In genomic region chr19:57838622-57839191, GRCh38 we compare ENCODE assay signal across 7 cellular contexts. TPM values are rescaled to one million over a fixed set of nuclear protein-coding genes. Genes with fewer than 3 reads are reported as not detected.
DNase-seq lines count a peak whose midpoint lies in the region; ATAC-seq, FAIRE-seq and TF ChIP-seq lines count a peak whose summit lies in the region.
"Not testable (repeated sequence)": the region's sequence is repeated elsewhere in the genome, so short reads cannot be mapped to it uniquely, and the experiment has no call there.

No MANE protein-coding gene starts in this region.

- intact Hi-C loops in CD4-positive, alpha-beta memory T cell (cut with micrococcal nuclease); activated T-helper 2 cell treated with anti-CD3 and anti-CD28 coated beads, Interferon-gamma antibody, Interleukin-2, Interleukin-4, amounts not matched to agents 10 μg/mL and 5 μg/mL and 100 μg/mL, durations not matched to agents 14 hours and 24 hours and 36 hours (cut with micrococcal nuclease): not testable (repeated sequence)

- not testable (repeated sequence) for H3K4me3 Mint-ChIP-seq in CD4-positive, alpha-beta memory T cell; T-helper 2 cell treated with Interferon-gamma antibody and Interleukin-4, amounts not matched to agents 5 μg/mL and 100 μg/mL, for 36 hours; activated CD8-positive, alpha-beta T cell treated with anti-CD3 and anti-CD28 coated beads, Interleukin-2, amount 10 ng/mL, durations not matched to agents 7 days and 5 days; activated T-helper 2 cell treated with anti-CD3 and anti-CD28 coated beads, Interferon-gamma antibody, Interleukin-2, Interleukin-4, amounts not matched to agents 10 μg/mL and 5 μg/mL and 100 μg/mL, durations not matched to agents 14 hours and 24 hours and 36 hours (ENCODE audit: low read depth); astrocyte (ENCODE audit: unreplicated experiment); progenitor cell of endocrine pancreas (ENCODE audit: low read depth)
- H3K4me3 Mint-ChIP-seq in endothelial cell (ENCODE audit: unreplicated experiment) = peak overlapping the region; percentile 42

- not testable (repeated sequence) for FAIRE-seq in astrocyte (lab: Jason Lieb, UNC)

- not testable (repeated sequence) for H3K4me3 ChIP-seq in CD4-positive, alpha-beta memory T cell (ENCODE audit: low read length in 2 of 2); astrocyte (ENCODE audit: insufficient read depth, low read depth, low read length)

- CTCF ChIA-PET in CD4-positive, alpha-beta memory T cell (lab: Charles Lee; ENCODE audit: partially characterized antibody); activated CD8-positive, alpha-beta T cell treated with anti-CD3 and anti-CD28 coated beads, Interleukin-2, amount 10 ng/mL, durations not matched to agents 7 days and 5 days (lab: Charles Lee): not testable (repeated sequence)

- not testable (repeated sequence) for H3K27me3 Mint-ChIP-seq in CD4-positive, alpha-beta memory T cell; T-helper 2 cell treated with Interferon-gamma antibody and Interleukin-4, amounts not matched to agents 5 μg/mL and 100 μg/mL, for 36 hours (ENCODE audit: low read depth); activated CD8-positive, alpha-beta T cell treated with anti-CD3 and anti-CD28 coated beads, Interleukin-2, amount 10 ng/mL, durations not matched to agents 7 days and 5 days (ENCODE audit: low read depth); activated T-helper 2 cell treated with anti-CD3 and anti-CD28 coated beads, Interferon-gamma antibody, Interleukin-2, Interleukin-4, amounts not matched to agents 10 μg/mL and 5 μg/mL and 100 μg/mL, durations not matched to agents 14 hours and 24 hours and 36 hours (ENCODE audit: low read depth); astrocyte (ENCODE audit: low read depth, unreplicated experiment); endothelial cell (ENCODE audit: unreplicated experiment); progenitor cell of endocrine pancreas

- H3K9ac ChIP-seq in astrocyte (ENCODE audit: low read length) = not testable (repeated sequence)

- H3K9me3 Mint-ChIP-seq in CD4-positive, alpha-beta memory T cell; T-helper 2 cell treated with Interferon-gamma antibody and Interleukin-4, amounts not matched to agents 5 μg/mL and 100 μg/mL, for 36 hours; activated CD8-positive, alpha-beta T cell treated with anti-CD3 and anti-CD28 coated beads, Interleukin-2, amount 10 ng/mL, durations not matched to agents 7 days and 5 days (ENCODE audit: insufficient read depth); activated T-helper 2 cell treated with anti-CD3 and anti-CD28 coated beads, Interferon-gamma antibody, Interleukin-2, Interleukin-4, amounts not matched to agents 10 μg/mL and 5 μg/mL and 100 μg/mL, durations not matched to agents 14 hours and 24 hours and 36 hours; astrocyte (ENCODE audit: unreplicated experiment); endothelial cell (ENCODE audit: unreplicated experiment); progenitor cell of endocrine pancreas (ENCODE audit: low read depth): not testable (repeated sequence)

- not testable (repeated sequence) for H3K27ac ChIP-seq in CD4-positive, alpha-beta memory T cell (ENCODE audit: low read depth, low read length); astrocyte (ENCODE audit: low read depth, low read length)

- H3K4me1 ChIP-seq in CD4-positive, alpha-beta memory T cell (ENCODE audit: insufficient read depth, low read length); astrocyte (ENCODE audit: insufficient read depth, low read length): not testable (repeated sequence)

- H3K79me2 ChIP-seq in astrocyte (ENCODE audit: insufficient read depth, low read length) = peaks cover 68% of the 10 kb centered on the region

- not testable (repeated sequence) for H3K27me3 ChIP-seq in CD4-positive, alpha-beta memory T cell (ENCODE audit: insufficient read depth, low read length); astrocyte (ENCODE audit: insufficient read depth, low read length)

- not testable (repeated sequence) for H3K4me2 ChIP-seq in astrocyte (ENCODE audit: low read length)

- not testable (repeated sequence) for H2AFZ ChIP-seq in astrocyte (ENCODE audit: low read depth, low read length)

- peak overlapping the region in 4 of 7 donors; percentile 15 to 77 (median 24) for H3K27ac Mint-ChIP-seq in CD4-positive, alpha-beta memory T cell
- H3K27ac Mint-ChIP-seq in T-helper 2 cell treated with Interferon-gamma antibody and Interleukin-4, amounts not matched to agents 5 μg/mL and 100 μg/mL, for 36 hours = peak overlapping the region; percentile 69
- peak overlapping the region; percentile 23 for H3K27ac Mint-ChIP-seq in activated CD8-positive, alpha-beta T cell treated with anti-CD3 and anti-CD28 coated beads, Interleukin-2, amount 10 ng/mL, durations not matched to agents 7 days and 5 days
- peak overlapping the region; percentile 67 for H3K27ac Mint-ChIP-seq in activated T-helper 2 cell treated with anti-CD3 and anti-CD28 coated beads, Interferon-gamma antibody, Interleukin-2, Interleukin-4, amounts not matched to agents 10 μg/mL and 5 μg/mL and 100 μg/mL, durations not matched to agents 14 hours and 24 hours and 36 hours
- H3K27ac Mint-ChIP-seq in astrocyte (ENCODE audit: unreplicated experiment) (peak overlapping the region; percentile 58), endothelial cell (ENCODE audit: unreplicated experiment) (peak overlapping the region; percentile 37), progenitor cell of endocrine pancreas (peak overlapping the region; percentile 25)

- peaks cover 20 to 48% of the 10 kb centered on the region in 2 donors for H3K36me3 Mint-ChIP-seq in CD4-positive, alpha-beta memory T cell
- H3K36me3 Mint-ChIP-seq in T-helper 2 cell treated with Interferon-gamma antibody and Interleukin-4, amounts not matched to agents 5 μg/mL and 100 μg/mL, for 36 hours (ENCODE audit: low read depth) = peaks cover 48% of the 10 kb centered on the region
- peaks cover 50% of the 10 kb centered on the region for H3K36me3 Mint-ChIP-seq in activated CD8-positive, alpha-beta T cell treated with anti-CD3 and anti-CD28 coated beads, Interleukin-2, amount 10 ng/mL, durations not matched to agents 7 days and 5 days (ENCODE audit: low read depth)
- peaks cover 58% of the 10 kb centered on the region for H3K36me3 Mint-ChIP-seq in activated T-helper 2 cell treated with anti-CD3 and anti-CD28 coated beads, Interferon-gamma antibody, Interleukin-2, Interleukin-4, amounts not matched to agents 10 μg/mL and 5 μg/mL and 100 μg/mL, durations not matched to agents 14 hours and 24 hours and 36 hours (ENCODE audit: low read depth)
- H3K36me3 Mint-ChIP-seq in astrocyte (ENCODE audit: low read depth, unreplicated experiment) (peaks cover 24% of the 10 kb centered on the region), endothelial cell (ENCODE audit: low read depth, unreplicated experiment) (peaks cover 33% of the 10 kb centered on the region), progenitor cell of endocrine pancreas (ENCODE audit: insufficient read depth) (peaks cover 12% of the 10 kb centered on the region)

- peaks cover 44% of the 10 kb centered on the region for H4K20me1 ChIP-seq in astrocyte (ENCODE audit: insufficient read depth, low read length)

- POLR2A ChIA-PET in CD4-positive, alpha-beta memory T cell (lab: Charles Lee; ENCODE audit: partially characterized antibody); activated CD8-positive, alpha-beta T cell treated with anti-CD3 and anti-CD28 coated beads, Interleukin-2, amount 10 ng/mL, durations not matched to agents 7 days and 5 days (lab: Charles Lee): not testable (repeated sequence)

- H3K9me3 ChIP-seq in CD4-positive, alpha-beta memory T cell (ENCODE audit: control insufficient read depth in 1 of 2, low read length in 2 of 2); astrocyte (ENCODE audit: insufficient read depth, low read depth, low read length): not testable (repeated sequence)

- not testable (repeated sequence) for H3K36me3 ChIP-seq in CD4-positive, alpha-beta memory T cell (ENCODE audit: insufficient read depth, low read length)
- H3K36me3 ChIP-seq in astrocyte (ENCODE audit: insufficient read depth, low read length) = peaks cover 25% of the 10 kb centered on the region

- not testable (repeated sequence) for DNase-seq in CD4-positive, alpha-beta memory T cell; T-helper 2 cell treated with Interferon-gamma antibody and Interleukin-4, amounts not matched to agents 5 μg/mL and 100 μg/mL, for 36 hours (ENCODE audit: low spot score); activated CD8-positive, alpha-beta T cell treated with anti-CD3 and anti-CD28 coated beads, Interleukin-2, amount 10 ng/mL, durations not matched to agents 7 days and 5 days; activated T-helper 2 cell treated with anti-CD3 and anti-CD28 coated beads, Interferon-gamma antibody, Interleukin-2, Interleukin-4, amounts not matched to agents 10 μg/mL and 5 μg/mL and 100 μg/mL, durations not matched to agents 14 hours and 24 hours and 36 hours (ENCODE audit: low spot score); astrocyte (ENCODE audit: low read depth); endothelial cell (ENCODE audit: low spot score); progenitor cell of endocrine pancreas (ENCODE audit: low spot score, unreplicated experiment)

- peaks cover 4 to 15% (median 8%) of the 10 kb centered on the region in 4 donors for H3K4me1 Mint-ChIP-seq in CD4-positive, alpha-beta memory T cell
- H3K4me1 Mint-ChIP-seq in T-helper 2 cell treated with Interferon-gamma antibody and Interleukin-4, amounts not matched to agents 5 μg/mL and 100 μg/mL, for 36 hours (ENCODE audit: low read depth); activated T-helper 2 cell treated with anti-CD3 and anti-CD28 coated beads, Interferon-gamma antibody, Interleukin-2, Interleukin-4, amounts not matched to agents 10 μg/mL and 5 μg/mL and 100 μg/mL, durations not matched to agents 14 hours and 24 hours and 36 hours (ENCODE audit: low read depth); endothelial cell (ENCODE audit: unreplicated experiment); progenitor cell of endocrine pancreas (ENCODE audit: low read depth): not testable (repeated sequence)
- peaks cover 18% of the 10 kb centered on the region for H3K4me1 Mint-ChIP-seq in activated CD8-positive, alpha-beta T cell treated with anti-CD3 and anti-CD28 coated beads, Interleukin-2, amount 10 ng/mL, durations not matched to agents 7 days and 5 days (ENCODE audit: low read depth)
- peaks cover 24% of the 10 kb centered on the region for H3K4me1 Mint-ChIP-seq in astrocyte (ENCODE audit: low read depth, unreplicated experiment)

- not testable (repeated sequence) for TF ChIP-seq CTCF in astrocyte (IDR thresholded peaks at IDR 0.05; ENCODE audit: insufficient read depth, low read depth, low read length); endothelial cell (IDR thresholded peaks at IDR 0.05; ENCODE audit: unreplicated experiment); progenitor cell of endocrine pancreas (IDR thresholded peaks at IDR 0.05; ENCODE audit: unreplicated experiment)

- not testable (repeated sequence) for ATAC-seq in activated CD8-positive, alpha-beta T cell treated with anti-CD3 and anti-CD28 coated beads, Interleukin-2, amount 10 ng/mL, durations not matched to agents 7 days and 5 days

RNA-seq across cellular contexts. Expression of gene ZNF587B, which starts 8.6 kb away (rescaled TPM):
- total RNA-seq in CD4-positive, alpha-beta memory T cell = 10 to 100 TPM; 28.4 to 29.0 TPM
- polyA plus RNA-seq in CD4-positive, alpha-beta memory T cell = 1 to 10 TPM in 1 of 2 donors, under 1 TPM in 1; 0.27 to 2.2 TPM
- 10 to 100 TPM; 18.7 to 22.2 TPM for total RNA-seq in activated CD8-positive, alpha-beta T cell treated with anti-CD3 and anti-CD28 coated beads, Interleukin-2, amount 10 ng/mL, durations not matched to agents 7 days and 5 days
- total RNA-seq in activated T-helper 2 cell treated with anti-CD3 and anti-CD28 coated beads, Interferon-gamma antibody, Interleukin-2, Interleukin-4, amounts not matched to agents 10 μg/mL and 5 μg/mL and 100 μg/mL, durations not matched to agents 14 hours and 24 hours and 36 hours = 20.8 and 21.3 TPM in 2 replicates
- total RNA-seq in astrocyte (15.2 and 17.9 TPM in 2 replicates), endothelial cell (ENCODE audit: unreplicated experiment) (24.5 TPM), progenitor cell of endocrine pancreas (24.9 and 29.8 TPM in 2 replicates)

RNA-seq across cellular contexts. Expression of gene ZNF587, which starts 11.0 kb away (rescaled TPM):
- 10 to 100 TPM; 58.5 to 62.8 TPM for total RNA-seq in CD4-positive, alpha-beta memory T cell
- polyA plus RNA-seq in CD4-positive, alpha-beta memory T cell = 1 to 10 TPM; 2.7 to 7.8 TPM
- total RNA-seq in activated CD8-positive, alpha-beta T cell treated with anti-CD3 and anti-CD28 coated beads, Interleukin-2, amount 10 ng/mL, durations not matched to agents 7 days and 5 days = 10 to 100 TPM; 32.0 to 34.6 TPM
- 29.7 and 32.1 TPM in 2 replicates for total RNA-seq in activated T-helper 2 cell treated with anti-CD3 and anti-CD28 coated beads, Interferon-gamma antibody, Interleukin-2, Interleukin-4, amounts not matched to agents 10 μg/mL and 5 μg/mL and 100 μg/mL, durations not matched to agents 14 hours and 24 hours and 36 hours
- total RNA-seq in astrocyte = 36.7 and 37.4 TPM in 2 replicates
- 36.8 TPM for total RNA-seq in endothelial cell (ENCODE audit: unreplicated experiment)
- 88.4 and 93.7 TPM in 2 replicates for total RNA-seq in progenitor cell of endocrine pancreas

RNA-seq across cellular contexts. Expression of gene ZNF552, which starts 24.0 kb away (rescaled TPM):
- 10 to 100 TPM; 17.9 to 21.0 TPM for total RNA-seq in CD4-positive, alpha-beta memory T cell
- 1 to 10 TPM; 5.5 to 9.3 TPM for polyA plus RNA-seq in CD4-positive, alpha-beta memory T cell
- total RNA-seq in activated CD8-positive, alpha-beta T cell treated with anti-CD3 and anti-CD28 coated beads, Interleukin-2, amount 10 ng/mL, durations not matched to agents 7 days and 5 days = 1 to 10 TPM; 7.1 to 9.7 TPM
- 7.2 and 8.5 TPM in 2 replicates for total RNA-seq in activated T-helper 2 cell treated with anti-CD3 and anti-CD28 coated beads, Interferon-gamma antibody, Interleukin-2, Interleukin-4, amounts not matched to agents 10 μg/mL and 5 μg/mL and 100 μg/mL, durations not matched to agents 14 hours and 24 hours and 36 hours
- total RNA-seq in astrocyte (7.2 and 9.6 TPM in 2 replicates), endothelial cell (ENCODE audit: unreplicated experiment) (7.0 TPM), progenitor cell of endocrine pancreas (27.2 and 27.9 TPM in 2 replicates)

RNA-seq across cellular contexts. Expression of gene ZNF814, which starts 50.1 kb away (rescaled TPM):
- 10 to 100 TPM; 32.3 to 35.3 TPM for total RNA-seq in CD4-positive, alpha-beta memory T cell
- 10 to 100 TPM in 1 of 2 donors, 1 to 10 TPM in 1; 9.3 to 20.0 TPM for polyA plus RNA-seq in CD4-positive, alpha-beta memory T cell
- total RNA-seq in activated CD8-positive, alpha-beta T cell treated with anti-CD3 and anti-CD28 coated beads, Interleukin-2, amount 10 ng/mL, durations not matched to agents 7 days and 5 days = 10 to 100 TPM; 26.2 to 29.0 TPM
- 11.4 and 12.3 TPM in 2 replicates for total RNA-seq in activated T-helper 2 cell treated with anti-CD3 and anti-CD28 coated beads, Interferon-gamma antibody, Interleukin-2, Interleukin-4, amounts not matched to agents 10 μg/mL and 5 μg/mL and 100 μg/mL, durations not matched to agents 14 hours and 24 hours and 36 hours
- total RNA-seq in astrocyte (31.6 and 34.7 TPM in 2 replicates), endothelial cell (ENCODE audit: unreplicated experiment) (22.3 TPM), progenitor cell of endocrine pancreas (53.6 and 54.9 TPM in 2 replicates)
